ENCODE assay signal across 18 cellular contexts in genomic region chr4:169142906-169143305, GRCh38.
A peak's percentile ranks its signal among the peaks of the same experiment; 100 is the strongest.
DNase-seq lines count a peak whose midpoint lies in the region; ATAC-seq and TF ChIP-seq lines count a peak whose summit lies in the region.
"Had no signal": no experiment of that assay in that cellular context is flagged by ENCODE, and none has a peak within 500 bp of the region (broad histone marks: within the 10 kb centered on the region; RNA-seq: fewer than 3 reads in every experiment).

No MANE protein-coding gene starts in this region.

- TF ChIP-seq CTCF in GM23338 (conservative IDR thresholded peaks at IDR 0.05; ENCODE audit: low read depth in 2 of 2): no peak
- TF ChIP-seq CTCF in LNCaP clone FGC (IDR thresholded peaks at IDR 0.05; ENCODE audit: control insufficient read depth, extremely low read depth, insufficient read depth): no peak
- no peak for TF ChIP-seq CTCF in glutamatergic neuron (IDR thresholded peaks at IDR 0.05; ENCODE audit: partially characterized antibody, unreplicated experiment)
- no peak for TF ChIP-seq CTCF in neural progenitor cell (IDR thresholded peaks at IDR 0.05)

- no peak overlapping the region for H3K27ac ChIP-seq in GM23338 (ENCODE audit: low read depth)
- H3K27ac ChIP-seq in neural progenitor cell: peak overlapping the region; percentile 61
- H3K27ac ChIP-seq in substantia nigra (ENCODE audit: low read depth, low read length, poor library complexity, severe bottlenecking): no peak overlapping the region
- H3K27ac ChIP-seq: BLaER1, SJSA1 had no signal

- DNase-seq in GM23338 (ENCODE audit: low spot score): no peak
- peak; percentile 28 for DNase-seq in LNCaP clone FGC (ENCODE audit: low read depth)
- no peak for DNase-seq in glutamatergic neuron
- no peak for DNase-seq in neural progenitor cell (ENCODE audit: low spot score)
- no peak for DNase-seq in T-helper 2 cell
- DNase-seq in substantia nigra (lab: John Stamatoyannopoulos, UW): no peak
- DNase-seq: Caco-2; CD4-positive, alpha-beta T cell; DMS 273 treated with DMSO at 0.1 percent for 48 hours; KG1; NCI-H1105; NCI-H1694; NCI-H82 had no signal

- H3K4me3 Mint-ChIP-seq in GM23338: no peak overlapping the region
- no peak overlapping the region for H3K4me3 Mint-ChIP-seq in glutamatergic neuron (ENCODE audit: unreplicated experiment)
- H3K4me3 Mint-ChIP-seq in neural progenitor cell: no peak overlapping the region
- H3K4me3 Mint-ChIP-seq: CD4-positive, alpha-beta T cell had no signal

- no peak for ATAC-seq in GM23338
- no peak for ATAC-seq in HG03439 (IDR thresholded peaks at IDR 0.05; ENCODE audit: unreplicated experiment)
- ATAC-seq: Right ventricle myocardium inferior had no signal

- H2AFZ ChIP-seq in GM23338: no peak overlapping the region
- H2AFZ ChIP-seq in neural progenitor cell (replicated peaks): no peak overlapping the region

- H3K27ac Mint-ChIP-seq in GM23338: peak overlapping the region; percentile 34; the same call in 1 of the 2 replicates
- peak overlapping the region; percentile 31 for H3K27ac Mint-ChIP-seq in glutamatergic neuron (ENCODE audit: unreplicated experiment)
- H3K27ac Mint-ChIP-seq in neural progenitor cell: no peak overlapping the region
- H3K27ac Mint-ChIP-seq: CD4-positive, alpha-beta T cell had no signal

- H4K20me1 ChIP-seq in GM23338 (replicated peaks; ENCODE audit: insufficient read depth) (no peaks in the 10 kb centered on the region), neural progenitor cell (ENCODE audit: low read depth) (peaks cover 4% of the 10 kb centered on the region)
- H4K20me1 ChIP-seq: BLaER1 had no signal

- no peaks in the 10 kb centered on the region for H3K79me2 ChIP-seq in GM23338 (replicated peaks; ENCODE audit: insufficient read depth)
- H3K79me2 ChIP-seq in neural progenitor cell (ENCODE audit: low read depth): no peaks in the 10 kb centered on the region

- H3K4me3 ChIP-seq in GM23338 (no peak overlapping the region), LNCaP clone FGC (ENCODE audit: low read depth, low read length) (no peak overlapping the region), neural progenitor cell (no peak overlapping the region)
- H3K4me3 ChIP-seq: BLaER1, HAP-1, SJSA1 had no signal

- H3K4me2 ChIP-seq in GM23338 (no peak overlapping the region), neural progenitor cell (no peak overlapping the region)
- H3K4me2 ChIP-seq: BLaER1 had no signal

- H3K36me3 ChIP-seq in GM23338 (ENCODE audit: insufficient read depth) (no peaks in the 10 kb centered on the region), neural progenitor cell (peaks cover 3% of the 10 kb centered on the region)
- H3K36me3 ChIP-seq: HAP-1 had no signal

- H3K9me2 ChIP-seq in GM23338 (ENCODE audit: insufficient read depth): no peaks in the 10 kb centered on the region

- H3K4me1 ChIP-seq in GM23338 (ENCODE audit: insufficient read depth) (peaks cover 8% of the 10 kb centered on the region), neural progenitor cell (peaks cover 11% of the 10 kb centered on the region)
- H3K4me1 ChIP-seq: BLaER1 had no signal

- no peaks in the 10 kb centered on the region for H3F3A ChIP-seq in GM23338 (replicated peaks; ENCODE audit: low read depth)
- H3F3A ChIP-seq in neural progenitor cell (ENCODE audit: low read depth): peaks cover 31% of the 10 kb centered on the region

- no peak overlapping the region for H3K9ac ChIP-seq in neural progenitor cell
- H3K9ac ChIP-seq: BLaER1 had no signal

- H3K27me3 Mint-ChIP-seq in GM23338 (ENCODE audit: insufficient read depth, low read depth, poor library complexity) (no peaks in the 10 kb centered on the region), glutamatergic neuron (ENCODE audit: unreplicated experiment) (no peaks in the 10 kb centered on the region), neural progenitor cell (ENCODE audit: insufficient read depth, low read depth) (no peaks in the 10 kb centered on the region)
- H3K27me3 Mint-ChIP-seq: CD4-positive, alpha-beta T cell had no signal

- no peaks in the 10 kb centered on the region for H3K36me3 Mint-ChIP-seq in GM23338 (ENCODE audit: low read depth)
- H3K36me3 Mint-ChIP-seq in glutamatergic neuron (ENCODE audit: unreplicated experiment): no peaks in the 10 kb centered on the region
- peaks cover 6% of the 10 kb centered on the region for H3K36me3 Mint-ChIP-seq in neural progenitor cell

- H3K4me1 Mint-ChIP-seq in GM23338: peaks cover 16% of the 10 kb centered on the region
- peaks cover 16% of the 10 kb centered on the region for H3K4me1 Mint-ChIP-seq in glutamatergic neuron (ENCODE audit: low read depth, unreplicated experiment)
- peaks cover 5% of the 10 kb centered on the region for H3K4me1 Mint-ChIP-seq in neural progenitor cell

- H3K9me3 Mint-ChIP-seq in GM23338: no peaks in the 10 kb centered on the region
- no peaks in the 10 kb centered on the region for H3K9me3 Mint-ChIP-seq in glutamatergic neuron (ENCODE audit: unreplicated experiment)
- no peaks in the 10 kb centered on the region for H3K9me3 Mint-ChIP-seq in neural progenitor cell
- H3K9me3 Mint-ChIP-seq: CD4-positive, alpha-beta T cell had no signal

- H3K9me3 ChIP-seq in neural progenitor cell (ENCODE audit: low read depth): no peaks in the 10 kb centered on the region
- H3K9me3 ChIP-seq: BLaER1, Caco-2, HAP-1, SJSA1 had no signal

- no peaks in the 10 kb centered on the region for H3K27me3 ChIP-seq in GM23338 (ENCODE audit: insufficient read depth)
- H3K27me3 ChIP-seq in neural progenitor cell: no peaks in the 10 kb centered on the region
- H3K27me3 ChIP-seq: BLaER1, SJSA1 had no signal

TF ChIP-seq in GM23338, 12 proteins besides CTCF, POLR2A, EP300 and RAD21 (continues in another document):
- TF ChIP-seq, protein P1, sequence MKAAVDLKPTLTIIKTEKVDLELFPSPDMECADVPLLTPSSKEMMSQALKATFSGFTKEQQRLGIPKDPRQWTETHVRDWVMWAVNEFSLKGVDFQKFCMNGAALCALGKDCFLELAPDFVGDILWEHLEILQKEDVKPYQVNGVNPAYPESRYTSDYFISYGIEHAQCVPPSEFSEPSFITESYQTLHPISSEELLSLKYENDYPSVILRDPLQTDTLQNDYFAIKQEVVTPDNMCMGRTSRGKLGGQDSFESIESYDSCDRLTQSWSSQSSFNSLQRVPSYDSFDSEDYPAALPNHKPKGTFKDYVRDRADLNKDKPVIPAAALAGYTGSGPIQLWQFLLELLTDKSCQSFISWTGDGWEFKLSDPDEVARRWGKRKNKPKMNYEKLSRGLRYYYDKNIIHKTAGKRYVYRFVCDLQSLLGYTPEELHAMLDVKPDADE (IDR thresholded peaks at IDR 0.05): no peak
- TF ChIP-seq ZNF331 (CRISPR knock-in tag; IDR thresholded peaks at IDR 0.05; ENCODE audit: low read depth): no peak
- no peak for TF ChIP-seq POLR2AphosphoS5 (IDR thresholded peaks at IDR 0.05; ENCODE audit: low read depth)
- TF ChIP-seq, protein P2, sequence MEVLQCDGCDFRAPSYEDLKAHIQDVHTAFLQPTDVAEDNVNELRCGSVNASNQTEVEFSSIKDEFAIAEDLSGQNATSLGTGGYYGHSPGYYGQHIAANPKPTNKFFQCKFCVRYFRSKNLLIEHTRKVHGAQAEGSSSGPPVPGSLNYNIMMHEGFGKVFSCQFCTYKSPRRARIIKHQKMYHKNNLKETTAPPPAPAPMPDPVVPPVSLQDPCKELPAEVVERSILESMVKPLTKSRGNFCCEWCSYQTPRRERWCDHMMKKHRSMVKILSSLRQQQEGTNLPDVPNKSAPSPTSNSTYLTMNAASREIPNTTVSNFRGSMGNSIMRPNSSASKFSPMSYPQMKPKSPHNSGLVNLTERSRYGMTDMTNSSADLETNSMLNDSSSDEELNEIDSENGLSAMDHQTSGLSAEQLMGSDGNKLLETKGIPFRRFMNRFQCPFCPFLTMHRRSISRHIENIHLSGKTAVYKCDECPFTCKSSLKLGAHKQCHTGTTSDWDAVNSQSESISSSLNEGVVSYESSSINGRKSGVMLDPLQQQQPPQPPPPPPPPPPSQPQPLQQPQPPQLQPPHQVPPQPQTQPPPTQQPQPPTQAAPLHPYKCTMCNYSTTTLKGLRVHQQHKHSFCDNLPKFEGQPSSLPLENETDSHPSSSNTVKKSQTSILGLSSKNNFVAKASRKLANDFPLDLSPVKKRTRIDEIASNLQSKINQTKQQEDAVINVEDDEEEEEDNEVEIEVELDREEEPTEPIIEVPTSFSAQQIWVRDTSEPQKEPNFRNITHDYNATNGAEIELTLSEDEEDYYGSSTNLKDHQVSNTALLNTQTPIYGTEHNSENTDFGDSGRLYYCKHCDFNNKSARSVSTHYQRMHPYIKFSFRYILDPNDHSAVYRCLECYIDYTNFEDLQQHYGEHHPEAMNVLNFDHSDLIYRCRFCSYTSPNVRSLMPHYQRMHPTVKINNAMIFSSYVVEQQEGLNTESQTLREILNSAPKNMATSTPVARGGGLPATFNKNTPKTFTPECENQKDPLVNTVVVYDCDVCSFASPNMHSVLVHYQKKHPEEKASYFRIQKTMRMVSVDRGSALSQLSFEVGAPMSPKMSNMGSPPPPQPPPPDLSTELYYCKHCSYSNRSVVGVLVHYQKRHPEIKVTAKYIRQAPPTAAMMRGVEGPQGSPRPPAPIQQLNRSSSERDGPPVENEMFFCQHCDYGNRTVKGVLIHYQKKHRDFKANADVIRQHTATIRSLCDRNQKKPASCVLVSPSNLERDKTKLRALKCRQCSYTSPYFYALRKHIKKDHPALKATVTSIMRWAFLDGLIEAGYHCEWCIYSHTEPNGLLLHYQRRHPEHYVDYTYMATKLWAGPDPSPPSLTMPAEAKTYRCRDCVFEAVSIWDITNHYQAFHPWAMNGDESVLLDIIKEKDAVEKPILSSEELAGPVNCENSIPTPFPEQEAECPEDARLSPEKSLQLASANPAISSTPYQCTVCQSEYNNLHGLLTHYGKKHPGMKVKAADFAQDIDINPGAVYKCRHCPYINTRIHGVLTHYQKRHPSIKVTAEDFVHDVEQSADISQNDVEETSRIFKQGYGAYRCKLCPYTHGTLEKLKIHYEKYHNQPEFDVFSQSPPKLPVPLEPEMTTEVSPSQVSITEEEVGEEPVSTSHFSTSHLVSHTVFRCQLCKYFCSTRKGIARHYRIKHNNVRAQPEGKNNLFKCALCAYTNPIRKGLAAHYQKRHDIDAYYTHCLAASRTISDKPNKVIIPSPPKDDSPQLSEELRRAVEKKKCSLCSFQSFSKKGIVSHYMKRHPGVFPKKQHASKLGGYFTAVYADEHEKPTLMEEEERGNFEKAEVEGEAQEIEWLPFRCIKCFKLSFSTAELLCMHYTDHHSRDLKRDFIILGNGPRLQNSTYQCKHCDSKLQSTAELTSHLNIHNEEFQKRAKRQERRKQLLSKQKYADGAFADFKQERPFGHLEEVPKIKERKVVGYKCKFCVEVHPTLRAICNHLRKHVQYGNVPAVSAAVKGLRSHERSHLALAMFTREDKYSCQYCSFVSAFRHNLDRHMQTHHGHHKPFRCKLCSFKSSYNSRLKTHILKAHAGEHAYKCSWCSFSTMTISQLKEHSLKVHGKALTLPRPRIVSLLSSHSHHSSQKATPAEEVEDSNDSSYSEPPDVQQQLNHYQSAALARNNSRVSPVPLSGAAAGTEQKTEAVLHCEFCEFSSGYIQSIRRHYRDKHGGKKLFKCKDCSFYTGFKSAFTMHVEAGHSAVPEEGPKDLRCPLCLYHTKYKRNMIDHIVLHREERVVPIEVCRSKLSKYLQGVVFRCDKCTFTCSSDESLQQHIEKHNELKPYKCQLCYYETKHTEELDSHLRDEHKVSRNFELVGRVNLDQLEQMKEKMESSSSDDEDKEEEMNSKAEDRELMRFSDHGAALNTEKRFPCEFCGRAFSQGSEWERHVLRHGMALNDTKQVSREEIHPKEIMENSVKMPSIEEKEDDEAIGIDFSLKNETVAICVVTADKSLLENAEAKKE (CRISPR knock-in tag; IDR thresholded peaks at IDR 0.05): no peak
